In genomic region chr7:95766657-95767056, GRCh38 we compare ENCODE assay signal across 18 cellular contexts. TPM values are rescaled to one million over a fixed set of nuclear protein-coding genes. Genes with fewer than 3 reads are reported as not detected.
"Had no signal": no experiment of that assay in that cellular context is flagged by ENCODE, and none has a peak within 500 bp of the region (broad histone marks: within the 10 kb centered on the region; RNA-seq: fewer than 3 reads in every experiment).

No MANE protein-coding gene starts in this region.

- DNase-seq: activated CD4-positive, alpha-beta memory T cell treated with anti-CD3 and anti-CD28 coated beads for 36 hours; activated CD4-positive, alpha-beta T cell treated with anti-CD3 and anti-CD28 coated beads for 4 hours; activated naive CD4-positive, alpha-beta T cell treated with Interleukin-2 at 50 U/mL for 16 hours; activated naive CD8-positive, alpha-beta T cell treated with anti-CD3 and anti-CD28 coated beads, Interleukin-2, amount 10 ng/mL, durations not matched to agents 7 days and 5 days; activated T-cell treated with anti-CD3 and anti-CD28 coated beads for 4 hours; amygdala; body of pancreas; dermis blood vessel endothelial cell; effector memory CD8-positive, alpha-beta T cell; immature natural killer cell; kidney glomerular epithelial cell; left ventricle myocardium superior; occipital lobe; stimulated activated CD4-positive, alpha-beta T cell treated with anti-CD3 and anti-CD28 coated beads, Interleukin-2, amount 100 ng/mL, for 24 hours; stimulated activated naive CD4-positive, alpha-beta T cell treated with Interleukin-2 at 50 U/mL for 16 hours; thyroid gland; WERI-Rb-1 had no signal

- ATAC-seq: body of pancreas; effector memory CD8-positive, alpha-beta T cell; left ventricle myocardium superior had no signal

RNA-seq across cellular contexts. Expression of gene DYNC1I1, which starts 5.7 kb away (rescaled TPM):
- total RNA-seq: activated CD4-positive, alpha-beta memory T cell treated with anti-CD3 and anti-CD28 coated beads for 36 hours; activated naive CD8-positive, alpha-beta T cell treated with anti-CD3 and anti-CD28 coated beads, Interleukin-2, amount 10 ng/mL, durations not matched to agents 7 days and 5 days; activated T-helper 1 cell treated with anti-CD3 and anti-CD28 coated beads, Interleukin-12 subunit alpha, Interleukin-12 subunit beta, Interleukin-2, Interleukin-4 antibody, amounts not matched to agents 30 ng/mL and 10 ng/mL and 1 ng/mL, durations not matched to agents 14 hours and 24 hours and 36 hours had no signal
